ENCODE assay signal across 19 cellular contexts in genomic region chr14:63761356-63762117, GRCh38. TPM values are rescaled to one million over a fixed set of nuclear protein-coding genes. Genes with fewer than 3 reads are reported as not detected.
DNase-seq lines count a peak whose midpoint lies in the region; ATAC-seq, FAIRE-seq and TF ChIP-seq lines count a peak whose summit lies in the region.
"Had no signal": no experiment of that assay in that cellular context is flagged by ENCODE, and none has a peak within 500 bp of the region (broad histone marks: within the 10 kb centered on the region; RNA-seq: fewer than 3 reads in every experiment).

No MANE protein-coding gene starts in this region.

- H3K9me3 ChIP-seq in OCI-LY3 (ENCODE audit: insufficient read depth, low read length), result no peaks in the 10 kb centered on the region
- H3K9me3 ChIP-seq: gastrocnemius medialis had no signal

- H3K27me3 Mint-ChIP-seq in natural killer cell (ENCODE audit: low read depth in 2 of 2), result no peaks in the 10 kb centered on the region
- no peaks in the 10 kb centered on the region for H3K27me3 Mint-ChIP-seq in natural killer cell treated with Interleukin-12 subunit alpha and Interleukin-12 subunit beta and Interleukin-15 and Interleukin-18, amount 100 ng/mL, for 72 hours
- peaks cover 0 to 3% (median 0%) of the 10 kb centered on the region in 3 donors for H3K27me3 Mint-ChIP-seq in immature natural killer cell (ENCODE audit: low read depth in 3 of 3)
- H3K27me3 Mint-ChIP-seq: activated naive CD8-positive, alpha-beta T cell treated with anti-CD3 and anti-CD28 coated beads for 36 hours; activated T-cell treated with anti-CD3 and anti-CD28 coated beads, Interleukin-2, amount 50 U/mL, for 24 hours; stimulated activated naive CD8-positive, alpha-beta T cell treated with anti-CD3 and anti-CD28 coated beads, Interleukin-15, amount 100 ng/mL, for 72 hours had no signal

- H3K36me3 Mint-ChIP-seq in natural killer cell, result no peaks in the 10 kb centered on the region
- H3K36me3 Mint-ChIP-seq in natural killer cell treated with Interleukin-12 subunit alpha and Interleukin-12 subunit beta and Interleukin-15 and Interleukin-18, amount 100 ng/mL, for 72 hours, result no peaks in the 10 kb centered on the region
- no peaks in the 10 kb centered on the region for H3K36me3 Mint-ChIP-seq in immature natural killer cell
- H3K36me3 Mint-ChIP-seq: activated naive CD8-positive, alpha-beta T cell treated with anti-CD3 and anti-CD28 coated beads for 36 hours had no signal

- H3K4me2 ChIP-seq in OCI-LY3 (ENCODE audit: low read length), result peak overlapping the region; percentile 74

- H3K4me1 ChIP-seq in OCI-LY3 (ENCODE audit: low read length), result peaks cover 10% of the 10 kb centered on the region
- H3K4me1 ChIP-seq: gastrocnemius medialis had no signal

- H3K4me3 ChIP-seq in OCI-LY3 (ENCODE audit: low read length), result peak overlapping the region; percentile 72
- H3K4me3 ChIP-seq in coronary artery, result no peak overlapping the region
- H3K4me3 ChIP-seq: gastrocnemius medialis had no signal

- no peaks in the 10 kb centered on the region for H4K20me1 ChIP-seq in OCI-LY3 (ENCODE audit: insufficient read depth, low read length)

- TF ChIP-seq POLR2A in H54 (IDR thresholded peaks at IDR 0.05; ENCODE audit: low read depth, low read length), result no peak

- peak overlapping the region in 1 of 2 donors; percentile 56 for H3K27ac Mint-ChIP-seq in natural killer cell
- H3K27ac Mint-ChIP-seq in natural killer cell treated with Interleukin-12 subunit alpha and Interleukin-12 subunit beta and Interleukin-15 and Interleukin-18, amount 100 ng/mL, for 72 hours, result no peak overlapping the region
- peak overlapping the region in 4 of 6 donors; percentile 19 to 66 (median 43) for H3K27ac Mint-ChIP-seq in immature natural killer cell
- H3K27ac Mint-ChIP-seq: activated naive CD8-positive, alpha-beta T cell treated with anti-CD3 and anti-CD28 coated beads for 36 hours; activated T-cell treated with anti-CD3 and anti-CD28 coated beads, Interleukin-2, amount 50 U/mL, for 24 hours; stimulated activated naive CD8-positive, alpha-beta T cell treated with anti-CD3 and anti-CD28 coated beads, Interleukin-15, amount 100 ng/mL, for 72 hours had no signal

- no peaks in the 10 kb centered on the region for H3K27me3 ChIP-seq in OCI-LY3 (ENCODE audit: low read depth, low read length)
- H3K27me3 ChIP-seq: gastrocnemius medialis had no signal

- TF ChIP-seq CTCF in natural killer cell (IDR thresholded peaks at IDR 0.05) (no peak), OCI-LY3 (IDR thresholded peaks at IDR 0.05; ENCODE audit: low read depth, low read length) (no peak), coronary artery (IDR thresholded peaks at IDR 0.05) (no peak)

- H2AFZ ChIP-seq in OCI-LY3 (ENCODE audit: low read depth, low read length), result peak overlapping the region; percentile 60

- H3K79me2 ChIP-seq in OCI-LY3 (ENCODE audit: low read length), result no peaks in the 10 kb centered on the region

- no peak for DNase-seq in natural killer cell
- no peak for DNase-seq in natural killer cell treated with Interleukin-12 subunit alpha and Interleukin-12 subunit beta and Interleukin-15 and Interleukin-18, amount 100 ng/mL, for 72 hours (ENCODE audit: low spot score)
- DNase-seq in immature natural killer cell, result peak in 1 of 3 donors; percentile 22
- no peak for DNase-seq in coronary artery (ENCODE audit: low spot score)
- no peak for DNase-seq in NCI-H2171 (lab: John Stamatoyannopoulos, UW)
- DNase-seq in SHP77 (lab: John Stamatoyannopoulos, UW), result no peak
- no peak for DNase-seq in H54 (ENCODE audit: insufficient read length, low spot score)
- DNase-seq: activated CD4-positive, alpha-beta T cell treated with anti-CD3 and anti-CD28 coated beads, Interleukin-2, amount 50 U/mL, for 48 hours; activated naive CD8-positive, alpha-beta T cell treated with anti-CD3 and anti-CD28 coated beads for 36 hours; activated T-cell treated with anti-CD3 and anti-CD28 coated beads, Interleukin-2, amount 50 U/mL, for 24 hours; gastrocnemius medialis; H9; NCI-H1417; NCI-H526 treated with DMSO at 0.1 percent for 48 hours; OCI-M1; right cardiac atrium; stimulated activated naive CD8-positive, alpha-beta T cell treated with anti-CD3 and anti-CD28 coated beads, Interleukin-15, amount 100 ng/mL, for 72 hours had no signal

- H3K9ac ChIP-seq in OCI-LY3 (ENCODE audit: low read length), result peak overlapping the region; percentile 18; the same call in 1 of the 2 replicates

- peak in 1 of 3 donors; percentile 61 for ATAC-seq in natural killer cell
- ATAC-seq in natural killer cell treated with Interleukin-12 subunit alpha and Interleukin-12 subunit beta and Interleukin-15 and Interleukin-18, amount 100 ng/mL, for 72 hours, result no peak
- ATAC-seq: gastrocnemius medialis; right cardiac atrium; stimulated activated naive CD8-positive, alpha-beta T cell treated with anti-CD3 and anti-CD28 coated beads, Interleukin-15, amount 100 ng/mL, for 72 hours had no signal

- H3K27ac ChIP-seq in OCI-LY3 (ENCODE audit: low read length) (no peak overlapping the region), coronary artery (no peak overlapping the region)
- H3K27ac ChIP-seq: gastrocnemius medialis had no signal

- H3K9me3 Mint-ChIP-seq in natural killer cell, result no peaks in the 10 kb centered on the region
- H3K9me3 Mint-ChIP-seq in natural killer cell treated with Interleukin-12 subunit alpha and Interleukin-12 subunit beta and Interleukin-15 and Interleukin-18, amount 100 ng/mL, for 72 hours, result no peaks in the 10 kb centered on the region
- no peaks in the 10 kb centered on the region for H3K9me3 Mint-ChIP-seq in immature natural killer cell
- H3K9me3 Mint-ChIP-seq: activated naive CD8-positive, alpha-beta T cell treated with anti-CD3 and anti-CD28 coated beads for 36 hours; activated T-cell treated with anti-CD3 and anti-CD28 coated beads, Interleukin-2, amount 50 U/mL, for 24 hours; H9; stimulated activated naive CD8-positive, alpha-beta T cell treated with anti-CD3 and anti-CD28 coated beads, Interleukin-15, amount 100 ng/mL, for 72 hours had no signal

- peaks cover 8 to 10% of the 10 kb centered on the region in 2 donors for H3K4me1 Mint-ChIP-seq in natural killer cell
- H3K4me1 Mint-ChIP-seq in natural killer cell treated with Interleukin-12 subunit alpha and Interleukin-12 subunit beta and Interleukin-15 and Interleukin-18, amount 100 ng/mL, for 72 hours (ENCODE audit: low read depth in 2 of 2), result peaks cover 6 to 10% of the 10 kb centered on the region in 2 donors
- H3K4me1 Mint-ChIP-seq in immature natural killer cell, result peaks cover 11 to 16% of the 10 kb centered on the region in 2 donors

- no peak for FAIRE-seq in H54 (lab: Jason Lieb, UNC)
- FAIRE-seq: TTC549 had no signal

- H3K4me3 Mint-ChIP-seq in natural killer cell, result peak overlapping the region; percentile 13
- no peak overlapping the region for H3K4me3 Mint-ChIP-seq in natural killer cell treated with Interleukin-12 subunit alpha and Interleukin-12 subunit beta and Interleukin-15 and Interleukin-18, amount 100 ng/mL, for 72 hours
- H3K4me3 Mint-ChIP-seq in immature natural killer cell, result peak overlapping the region in 2 of 5 donors; percentile 13 to 51
- H3K4me3 Mint-ChIP-seq: activated naive CD8-positive, alpha-beta T cell treated with anti-CD3 and anti-CD28 coated beads for 36 hours; activated T-cell treated with anti-CD3 and anti-CD28 coated beads, Interleukin-2, amount 50 U/mL, for 24 hours; H9 had no signal

- H3K36me3 ChIP-seq in OCI-LY3 (replicated peaks; ENCODE audit: low read depth, low read length), result no peaks in the 10 kb centered on the region
- H3K36me3 ChIP-seq: gastrocnemius medialis had no signal

- intact Hi-C loops in natural killer cell (cut with micrococcal nuclease), result loop anchor here (10.0 kb wide), 1 partner anchor 1597 kb away; no protein-coding TSS in a partner anchor

RNA-seq across cellular contexts. Expression of gene SGPP1, which starts 33.7 kb away (rescaled TPM):
- total RNA-seq in natural killer cell, result 10 to 100 TPM; 17.8 to 23.4 (median 23.3) TPM
- 10 to 100 TPM; 10.9 to 15.0 TPM for total RNA-seq in natural killer cell treated with Interleukin-12 subunit alpha and Interleukin-12 subunit beta and Interleukin-15 and Interleukin-18, amount 100 ng/mL, for 72 hours
- polyA plus RNA-seq in immature natural killer cell, result 10 to 100 TPM; 16.7 to 35.2 (median 21.2) TPM

Comparison
In these comparisons a context has a peak if more than half of its experiments do, and no peak if none do; other contexts are left out.
1. H3K27ac Mint-ChIP-seq: peak in immature natural killer cell (4 of 6); none in natural killer cell treated with Interleukin-12 subunit alpha and Interleukin-12 subunit beta and Interleukin-15 and Interleukin-18, amount 100 ng/mL, for 72 hours (0 of 2).